Comparison of ENCODE assay signal across 9 cellular contexts in the genomic region with DNA sequence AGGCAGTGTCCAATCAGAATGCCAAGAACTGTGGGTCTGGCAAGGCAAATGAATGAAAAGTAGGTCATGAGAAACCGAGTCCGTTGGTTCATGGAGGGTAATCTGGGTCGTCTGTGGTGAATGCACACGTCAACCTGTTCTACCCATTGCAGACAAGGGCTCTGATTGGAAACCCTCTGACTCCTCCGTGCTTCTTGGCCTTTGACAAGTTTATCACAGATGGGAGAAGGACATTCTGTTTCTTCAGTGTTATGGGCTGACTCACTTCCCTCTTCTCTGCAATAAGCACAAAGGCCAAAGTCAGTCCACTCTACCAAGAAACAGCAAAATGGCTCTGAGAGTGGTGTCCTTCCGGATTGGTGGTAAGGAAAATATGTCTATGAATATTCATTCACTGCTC.
A peak's percentile ranks its signal among the peaks of the same experiment; 100 is the strongest.
DNase-seq lines count a peak whose midpoint lies in the region; ATAC-seq and TF ChIP-seq lines count a peak whose summit lies in the region.
"Had no signal": no experiment of that assay in that cellular context is flagged by ENCODE, and none has a peak within 500 bp of the region (broad histone marks: within the 10 kb centered on the region; RNA-seq: fewer than 3 reads in every experiment).

No MANE protein-coding gene starts in this region.

- in situ Hi-C loops in GM13977 (cut with MboI; ENCODE audit: low pct_unique_long_range_greater_than_20kb, low sequenced_read_pairs, unreplicated experiment), result no loop called here

- intact Hi-C loops in sigmoid colon (cut with DNase I), result no loop called here

- no peaks in the 10 kb centered on the region for H3K27me3 ChIP-seq in mucosa of rectum (ENCODE audit: control insufficient read depth in 2 of 2, insufficient read depth in 2 of 2, low read length in 2 of 2)
- no peaks in the 10 kb centered on the region for H3K27me3 ChIP-seq in sigmoid colon
- H3K27me3 ChIP-seq: cardiac muscle cell had no signal

- H3K4me1 ChIP-seq in mucosa of rectum (ENCODE audit: control insufficient read depth in 2 of 2, insufficient read depth in 2 of 2, low read length in 2 of 2) (peaks cover 49 to 66% of the 10 kb centered on the region in 2 donors), sigmoid colon (peaks cover 0 to 10% (median 4%) of the 10 kb centered on the region in 4 donors)

- H3K4me3 ChIP-seq in mucosa of rectum (ENCODE audit: low read length in 2 of 2), result no peak overlapping the region
- no peak overlapping the region for H3K4me3 ChIP-seq in sigmoid colon
- H3K4me3 ChIP-seq: cardiac muscle cell had no signal

- peak; percentile 52 for DNase-seq in AG20443 (ENCODE audit: low spot score)
- DNase-seq in NOMO-1 treated with dmso at 0.1 percent for 144 hours (lab: John Stamatoyannopoulos, UW; ENCODE audit: unreplicated experiment), result peak; percentile 7
- DNase-seq in iPS-NIHi7 (ENCODE audit: extremely low spot score), result no peak
- DNase-seq in GM13977 (ENCODE audit: low spot score), result no peak
- no peak for DNase-seq in sigmoid colon

- TF ChIP-seq CTCF in GM13977 (IDR thresholded peaks at IDR 0.05; ENCODE audit: extremely low read depth, insufficient read depth, missing control alignments) (no peak), sigmoid colon (IDR thresholded peaks at IDR 0.05) (no peak)

- H3K36me3 ChIP-seq in mucosa of rectum (ENCODE audit: control insufficient read depth in 2 of 2, insufficient read depth in 2 of 2, low read length in 2 of 2) (no peaks in the 10 kb centered on the region), sigmoid colon (no peaks in the 10 kb centered on the region)
- H3K36me3 ChIP-seq: cardiac muscle cell had no signal

- no peak for TF ChIP-seq POLR2A in sigmoid colon (IDR thresholded peaks at IDR 0.05)

- H3K9me3 ChIP-seq in mucosa of rectum (ENCODE audit: control insufficient read depth in 2 of 2, low read length in 2 of 2) (no peaks in the 10 kb centered on the region), sigmoid colon (no peaks in the 10 kb centered on the region)

- ATAC-seq in esophagus mucosa (peak; percentile 15), GM18511 (IDR thresholded peaks at IDR 0.05; ENCODE audit: unreplicated experiment) (no peak)

- TF ChIP-seq EP300 in sigmoid colon (IDR thresholded peaks at IDR 0.05), result no peak

- H3K27ac ChIP-seq in mucosa of rectum (ENCODE audit: low read depth in 2 of 2, low read length in 2 of 2), result peak overlapping the region; percentile 17 to 81
- H3K27ac ChIP-seq in sigmoid colon, result no peak overlapping the region
- H3K27ac ChIP-seq: cardiac muscle cell had no signal

- WGBS in sigmoid colon, 2 donors, result 66 to 82% methylated on average over 6 of the region's 6 CpGs

- no peak overlapping the region for H3K9ac ChIP-seq in mucosa of rectum (ENCODE audit: low read depth in 1 of 2, low read length in 2 of 2)

Comparison
In these comparisons a context has a peak if more than half of its experiments do, and no peak if none do; other contexts are left out.
1. DNase-seq: peak in AG20443 (single experiment) and NOMO-1 treated with dmso at 0.1 percent for 144 hours (single experiment); none in iPS-NIHi7 (single experiment), GM13977 (single experiment) and sigmoid colon (single experiment).
2. H3K27ac ChIP-seq: peak in mucosa of rectum (2 of 2); none in sigmoid colon (0 of 4).